12 cellular contexts compared by ENCODE assay signal in genomic region chr4:38605794-38606586, GRCh38. TPM values are rescaled to one million over a fixed set of nuclear protein-coding genes. Genes with fewer than 3 reads are reported as not detected.
DNase-seq lines count a peak whose midpoint lies in the region; ATAC-seq and TF ChIP-seq lines count a peak whose summit lies in the region.
"Had no signal": no experiment of that assay in that cellular context is flagged by ENCODE, and none has a peak within 500 bp of the region (broad histone marks: within the 10 kb centered on the region; RNA-seq: fewer than 3 reads in every experiment).

No MANE protein-coding gene starts in this region.

- H3K27me3 Mint-ChIP-seq in dendritic cell treated with granulocyte-macrophage colony-stimulating factor and Interleukin-4, amounts not matched to agents 40 ng/mL and 50 ng/mL, for 4 days, result peaks cover 4% of the 10 kb centered on the region
- H3K27me3 Mint-ChIP-seq in natural killer cell (ENCODE audit: low read depth in 2 of 2), result no peaks in the 10 kb centered on the region

- no peak overlapping the region for H3K4me3 Mint-ChIP-seq in dendritic cell treated with granulocyte-macrophage colony-stimulating factor and Interleukin-4, amounts not matched to agents 40 ng/mL and 50 ng/mL, for 4 days
- no peak overlapping the region for H3K4me3 Mint-ChIP-seq in natural killer cell

- DNase-seq in NCI-H1092 treated with DMSO at 0.1 percent for 48 hours (lab: John Stamatoyannopoulos, UW) (peak; percentile 75), natural killer cell (no peak), NCI-H2227 (lab: John Stamatoyannopoulos, UW; ENCODE audit: unreplicated experiment) (no peak), NOMO-1 treated with DMSO at 0.1 percent for 48 hours (lab: John Stamatoyannopoulos, UW; ENCODE audit: unreplicated experiment) (no peak)
- DNase-seq: activated T-cell treated with anti-CD3 and anti-CD28 coated beads, Interleukin-2, amount 50 U/mL, for 48 hours; cerebellar nuclear complex; HCEC 1CT; Peyer's patch had no signal

- H3K27ac Mint-ChIP-seq in dendritic cell treated with granulocyte-macrophage colony-stimulating factor and Interleukin-4, amounts not matched to agents 40 ng/mL and 50 ng/mL, for 4 days, result peak overlapping the region; percentile 5
- H3K27ac Mint-ChIP-seq in natural killer cell, result peak overlapping the region; percentile 65 to 77

- no peaks in the 10 kb centered on the region for H3K9me3 Mint-ChIP-seq in dendritic cell treated with granulocyte-macrophage colony-stimulating factor and Interleukin-4, amounts not matched to agents 40 ng/mL and 50 ng/mL, for 4 days
- no peaks in the 10 kb centered on the region for H3K9me3 Mint-ChIP-seq in natural killer cell

- ATAC-seq in natural killer cell (no peak), HG02678 (IDR thresholded peaks at IDR 0.05; ENCODE audit: unreplicated experiment) (no peak), GM21529 (IDR thresholded peaks at IDR 0.05; ENCODE audit: unreplicated experiment) (no peak)

- H3K36me3 Mint-ChIP-seq in dendritic cell treated with granulocyte-macrophage colony-stimulating factor and Interleukin-4, amounts not matched to agents 40 ng/mL and 50 ng/mL, for 4 days (ENCODE audit: low read depth), result no peaks in the 10 kb centered on the region
- H3K36me3 Mint-ChIP-seq in natural killer cell, result no peaks in the 10 kb centered on the region

- intact Hi-C loops in dendritic cell treated with granulocyte-macrophage colony-stimulating factor and Interleukin-4, amounts not matched to agents 40 ng/mL and 50 ng/mL, for 4 days (cut with micrococcal nuclease), result no loop called here
- intact Hi-C loops in natural killer cell (cut with micrococcal nuclease), result no loop called here

- TF ChIP-seq CTCF in C4-2B (conservative IDR thresholded peaks at IDR 0.05) (no peak), natural killer cell (IDR thresholded peaks at IDR 0.05) (no peak)

- H3K4me1 Mint-ChIP-seq in dendritic cell treated with granulocyte-macrophage colony-stimulating factor and Interleukin-4, amounts not matched to agents 40 ng/mL and 50 ng/mL, for 4 days (ENCODE audit: low read depth), result peaks cover 45% of the 10 kb centered on the region
- peaks cover 44 to 45% of the 10 kb centered on the region in 2 donors for H3K4me1 Mint-ChIP-seq in natural killer cell

- H3K27ac ChIP-seq in C4-2B, result peak overlapping the region; percentile 15; the same call in 1 of the 2 replicates

RNA-seq across cellular contexts. Expression of gene KLF3, which starts 58.0 kb away (rescaled TPM):
- 100 to 1,000 TPM; 109 to 114 (median 112) TPM for total RNA-seq in natural killer cell
